In the genomic region with DNA sequence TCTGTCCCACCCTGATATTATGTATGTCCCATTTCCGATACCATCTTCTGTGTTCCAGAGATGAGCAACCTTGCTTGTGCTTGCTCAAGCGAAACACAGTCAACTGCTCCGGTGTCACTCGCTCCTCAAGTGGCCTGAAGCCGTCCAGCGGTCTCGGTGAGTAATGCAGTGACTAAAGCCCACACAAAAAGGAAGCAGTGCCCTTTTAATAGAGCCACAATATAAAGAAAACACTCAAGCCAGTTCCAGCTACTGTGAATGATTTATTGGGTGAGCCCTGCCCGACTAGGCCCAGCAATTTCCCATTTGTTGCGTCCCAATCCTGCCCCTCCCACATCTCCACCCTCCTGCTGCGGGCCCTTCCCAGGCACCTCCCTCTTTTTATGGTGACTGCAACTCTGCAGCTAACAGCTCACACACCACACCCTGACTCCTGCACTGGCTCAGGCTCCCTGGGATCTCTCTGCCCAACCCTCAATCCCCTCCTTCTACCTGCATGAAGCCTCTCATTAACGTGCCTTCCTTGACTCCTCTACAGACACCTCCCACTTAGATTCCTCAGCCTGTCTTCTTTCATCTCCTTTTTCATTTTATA, we compare ENCODE assay signal across 9 cellular contexts. TPM values are rescaled to one million over a fixed set of nuclear protein-coding genes. Genes with fewer than 3 reads are reported as not detected.
DNase-seq lines count a peak whose midpoint lies in the region; ATAC-seq, FAIRE-seq and TF ChIP-seq lines count a peak whose summit lies in the region.
"Had no signal": no experiment of that assay in that cellular context is flagged by ENCODE, and none has a peak within 500 bp of the region (broad histone marks: within the 10 kb centered on the region; RNA-seq: fewer than 3 reads in every experiment).

No MANE protein-coding gene starts in this region.

- H3K9me3 ChIP-seq in endothelial cell of umbilical vein (replicated peaks; ENCODE audit: control insufficient read depth, insufficient read depth, low read length): no peaks in the 10 kb centered on the region

- FAIRE-seq in endothelial cell of umbilical vein (lab: Jason Lieb, UNC): no peak

- H3K9ac ChIP-seq in endothelial cell of umbilical vein (replicated peaks; ENCODE audit: extremely low read depth, insufficient read depth, low read length): no peak overlapping the region

- no peaks in the 10 kb centered on the region for H3K36me3 Mint-ChIP-seq in activated naive CD8-positive, alpha-beta T cell treated with anti-CD3 and anti-CD28 coated beads, Interleukin-2, amount 50 U/mL, for 24 hours (ENCODE audit: low read depth)
- no peaks in the 10 kb centered on the region for H3K36me3 Mint-ChIP-seq in activated naive CD8-positive, alpha-beta T cell treated with anti-CD3 and anti-CD28 coated beads for 36 hours

- no peaks in the 10 kb centered on the region for H3K79me2 ChIP-seq in endothelial cell of umbilical vein (ENCODE audit: control insufficient read depth, insufficient read depth, low read length)

- no peaks in the 10 kb centered on the region for H3K27me3 ChIP-seq in endothelial cell of umbilical vein (ENCODE audit: control insufficient read depth in 2 of 2, insufficient read depth in 2 of 2, low read length in 2 of 2)

- no peak overlapping the region for H3K27ac ChIP-seq in endothelial cell of umbilical vein (ENCODE audit: insufficient read depth, low read depth, low read length)

- no peaks in the 10 kb centered on the region for H3K9me1 ChIP-seq in endothelial cell of umbilical vein (replicated peaks; ENCODE audit: control insufficient read depth, extremely low read depth, insufficient read depth, low read length)

- no peak overlapping the region for H3K4me3 ChIP-seq in endothelial cell of umbilical vein (replicated peaks in 1 of 3; ENCODE audit: insufficient read depth in 1 of 3, low read depth in 1 of 3, low read length in 3 of 3)

- no peak overlapping the region for H3K4me2 ChIP-seq in endothelial cell of umbilical vein (ENCODE audit: insufficient read depth, low read length)

- BruUV-seq in endothelial cell of umbilical vein (replicated peaks; lab: Mats Ljungman, UMichigan): no TSS peak

- peak; percentile 52 for ATAC-seq in activated naive CD8-positive, alpha-beta T cell treated with anti-CD3 and anti-CD28 coated beads, Interleukin-2, amount 50 U/mL, for 24 hours
- ATAC-seq in HG03039 (IDR thresholded peaks at IDR 0.05; ENCODE audit: unreplicated experiment) (peak; percentile 89), omental fat pad (ENCODE audit: low FRiP score) (peak; percentile 52)

- peaks cover 7% of the 10 kb centered on the region for H3K27me3 Mint-ChIP-seq in activated naive CD8-positive, alpha-beta T cell treated with anti-CD3 and anti-CD28 coated beads, Interleukin-2, amount 50 U/mL, for 24 hours
- H3K27me3 Mint-ChIP-seq in activated naive CD8-positive, alpha-beta T cell treated with anti-CD3 and anti-CD28 coated beads for 36 hours: no peaks in the 10 kb centered on the region

- peaks cover 8% of the 10 kb centered on the region for H3K9me3 Mint-ChIP-seq in activated naive CD8-positive, alpha-beta T cell treated with anti-CD3 and anti-CD28 coated beads, Interleukin-2, amount 50 U/mL, for 24 hours
- no peaks in the 10 kb centered on the region for H3K9me3 Mint-ChIP-seq in activated naive CD8-positive, alpha-beta T cell treated with anti-CD3 and anti-CD28 coated beads for 36 hours

- no peaks in the 10 kb centered on the region for H3K4me1 ChIP-seq in endothelial cell of umbilical vein (ENCODE audit: control insufficient read depth, extremely low read depth, insufficient read depth, low read length)

- peak overlapping the region; percentile 7 for H2AFZ ChIP-seq in endothelial cell of umbilical vein (ENCODE audit: low read depth, low read length)

- H4K20me1 ChIP-seq in endothelial cell of umbilical vein (replicated peaks; ENCODE audit: control insufficient read depth, extremely low read depth, insufficient read depth, low read length): no peaks in the 10 kb centered on the region

- intact Hi-C loops in endothelial cell of umbilical vein (cut with micrococcal nuclease): no loop called here

- no peak for TF ChIP-seq POLR2A in endothelial cell of umbilical vein (IDR thresholded peaks at IDR 0.05; ENCODE audit: low read depth, low read length)

- no peaks in the 10 kb centered on the region for H3K36me3 ChIP-seq in endothelial cell of umbilical vein (ENCODE audit: control insufficient read depth in 2 of 2, extremely low read depth in 1 of 2, insufficient read depth in 2 of 2, low read length in 2 of 2)

- H3K27ac Mint-ChIP-seq in activated naive CD8-positive, alpha-beta T cell treated with anti-CD3 and anti-CD28 coated beads, Interleukin-2, amount 50 U/mL, for 24 hours: no peak overlapping the region
- no peak overlapping the region for H3K27ac Mint-ChIP-seq in activated naive CD8-positive, alpha-beta T cell treated with anti-CD3 and anti-CD28 coated beads for 36 hours

- dilution Hi-C loops in endothelial cell of umbilical vein (cut with MboI; ENCODE audit: extremely low pct_ligation_motif_present, low sequenced_read_pairs): no loop called here

- H3K4me3 Mint-ChIP-seq in activated naive CD8-positive, alpha-beta T cell treated with anti-CD3 and anti-CD28 coated beads, Interleukin-2, amount 50 U/mL, for 24 hours: no peak overlapping the region
- no peak overlapping the region for H3K4me3 Mint-ChIP-seq in activated naive CD8-positive, alpha-beta T cell treated with anti-CD3 and anti-CD28 coated beads for 36 hours

- POLR2A ChIA-PET in endothelial cell of umbilical vein (lab: Charles Lee): no interaction called here

- no peaks in the 10 kb centered on the region for H3K4me1 Mint-ChIP-seq in activated naive CD8-positive, alpha-beta T cell treated with anti-CD3 and anti-CD28 coated beads, Interleukin-2, amount 50 U/mL, for 24 hours
- no peaks in the 10 kb centered on the region for H3K4me1 Mint-ChIP-seq in activated naive CD8-positive, alpha-beta T cell treated with anti-CD3 and anti-CD28 coated beads for 36 hours

- TF ChIP-seq CTCF in endothelial cell of umbilical vein (IDR thresholded peaks at IDR 0.05; ENCODE audit: extremely low read depth in 1 of 2, insufficient read depth in 1 of 2, low read depth in 1 of 2, low read length in 2 of 2) (no peak), omental fat pad (IDR thresholded peaks at IDR 0.05) (no peak)

- DNase-seq in activated naive CD8-positive, alpha-beta T cell treated with anti-CD3 and anti-CD28 coated beads, Interleukin-2, amount 50 U/mL, for 24 hours: no peak
- DNase-seq in activated naive CD8-positive, alpha-beta T cell treated with anti-CD3 and anti-CD28 coated beads for 36 hours: no peak
- DNase-seq in NCI-H69 (lab: John Stamatoyannopoulos, UW) (peak; percentile 67), endothelial cell of umbilical vein (ENCODE audit: low read depth, low spot score) (peak; percentile 34), omental fat pad (ENCODE audit: low spot score) (no peak), amniotic stem cell (lab: John Stamatoyannopoulos, UW) (no peak), SW 1271 (lab: John Stamatoyannopoulos, UW) (no peak)

- CTCF ChIA-PET in endothelial cell of umbilical vein (lab: Charles Lee): no interaction called here

TF ChIP-seq in endothelial cell of umbilical vein, 7 proteins besides CTCF, POLR2A, EP300 and RAD21:
- TF ChIP-seq EZH2 (IDR thresholded peaks at IDR 0.05; ENCODE audit: borderline replicate concordance, low read depth, low read length, severe bottlenecking) (no peak), POLR2AphosphoS5 (IDR thresholded peaks at IDR 0.05; ENCODE audit: insufficient read depth, low read depth, low read length) (no peak)

RNA-seq across cellular contexts. Expression of a gene that starts 44.2 kb away (rescaled TPM):
- 1 to 10 TPM in 1 of 2 experiments, under 1 TPM in 1; 0.93 to 1.1 TPM for total RNA-seq in activated naive CD8-positive, alpha-beta T cell treated with anti-CD3 and anti-CD28 coated beads for 36 hours
- total RNA-seq in endothelial cell of umbilical vein (not detected in 2 replicates), omental fat pad (under 1 TPM in 1 of 4 donors, not detected in 3; 0.09 TPM)
- not detected in 2 replicates for polyA plus RNA-seq in endothelial cell of umbilical vein
- not detected in 2 replicates for polyA plus RNA-seq in endothelial cell of umbilical vein (2011; cell fraction: cytosol; rRNA removed)
- not detected in 2 replicates for polyA plus RNA-seq in endothelial cell of umbilical vein (2011; cell fraction: nucleus; rRNA removed)
- not detected in 2 replicates for polyA plus RNA-seq in endothelial cell of umbilical vein (2012)
- not detected in 2 replicates for polyA minus RNA-seq in endothelial cell of umbilical vein
- not detected for polyA minus RNA-seq in endothelial cell of umbilical vein (2011; cell fraction: cytosol; rRNA and poly(A)+ RNA removed)
- polyA minus RNA-seq in endothelial cell of umbilical vein (2011; cell fraction: nucleus; rRNA and poly(A)+ RNA removed): not detected in 2 replicates
- polyA plus RNA-seq: BJ had no signal

Comparison
In these comparisons a context has a peak if more than half of its experiments do, and no peak if none do; other contexts are left out.
1. DNase-seq: peak in NCI-H69 (single experiment) and endothelial cell of umbilical vein (single experiment); none in activated naive CD8-positive, alpha-beta T cell treated with anti-CD3 and anti-CD28 coated beads, Interleukin-2, amount 50 U/mL, for 24 hours (single experiment), activated naive CD8-positive, alpha-beta T cell treated with anti-CD3 and anti-CD28 coated beads for 36 hours (single experiment), omental fat pad (single experiment), amniotic stem cell (single experiment) and SW 1271 (0 of 2).
2. Peak in every context shown above with its lines, with median percentiles within 50 percentile points of each other: ATAC-seq.